Comparison of ENCODE assay signal across 18 cellular contexts in genomic region chr21:41866274-41866809, GRCh38.
"Had no signal": no experiment of that assay in that cellular context is flagged by ENCODE, and none has a peak within 500 bp of the region (broad histone marks: within the 10 kb centered on the region; RNA-seq: fewer than 3 reads in every experiment).

No MANE protein-coding gene starts in this region.

- H3K4me3 ChIP-seq: adrenal gland, cardiac muscle cell, left ventricle myocardium inferior, mucosa of descending colon had no signal

- H3K4me3 Mint-ChIP-seq: activated naive CD4-positive, alpha-beta T cell treated with anti-CD3 and anti-CD28 coated beads, Interleukin-2, amount 50 U/mL, for 24 hours; naive thymus-derived CD4-positive, alpha-beta T cell; T-helper 2 cell treated with Interferon-gamma antibody and Interleukin-4, amounts not matched to agents 5 μg/mL and 100 μg/mL, for 36 hours; type B pancreatic cell had no signal

- H3K36me3 Mint-ChIP-seq: memory B cell had no signal

- H3K27me3 ChIP-seq: adrenal gland, cardiac muscle cell had no signal

- ATAC-seq: esophagus mucosa; mucosa of descending colon; naive thymus-derived CD4-positive, alpha-beta T cell had no signal

- H3K4me1 ChIP-seq: adrenal gland, left ventricle myocardium inferior had no signal

- FAIRE-seq: colon, kidney had no signal

- H3K9me3 ChIP-seq: adrenal gland, left ventricle myocardium inferior, mucosa of descending colon had no signal

- H3K27ac ChIP-seq: adrenal gland, cardiac muscle cell, left ventricle myocardium inferior had no signal

- H3K9me3 Mint-ChIP-seq: activated naive CD4-positive, alpha-beta T cell treated with anti-CD3 and anti-CD28 coated beads, Interleukin-2, amount 50 U/mL, for 24 hours; memory B cell; naive thymus-derived CD4-positive, alpha-beta T cell; T-helper 2 cell treated with Interferon-gamma antibody and Interleukin-4, amounts not matched to agents 5 μg/mL and 100 μg/mL, for 36 hours; type B pancreatic cell had no signal

- DNase-seq: activated CD4-positive, CD25-positive, alpha-beta regulatory T cell treated with anti-CD3 and anti-CD28 coated beads, Interleukin-2, amount 50 U/mL, for 72 hours; activated effector memory CD4-positive, alpha-beta T cell treated with Interleukin-2 at 50 U/mL for 16 hours; adrenal gland; hippocampal formation; kidney; left ventricle myocardium inferior; mucosa of descending colon; naive thymus-derived CD4-positive, alpha-beta T cell; stimulated activated CD4-positive, alpha-beta T cell treated with anti-CD3 and anti-CD28 coated beads, Interleukin-15, amount 100 ng/mL, for 24 hours; stimulated activated CD4-positive, alpha-beta T cell treated with anti-CD3 and anti-CD28 coated beads, Interleukin-4, amount 100 ng/mL, for 1 hour; stimulated activated naive CD4-positive, alpha-beta T cell had no signal

- H3K27ac Mint-ChIP-seq: memory B cell; T-helper 2 cell treated with Interferon-gamma antibody and Interleukin-4, amounts not matched to agents 5 μg/mL and 100 μg/mL, for 36 hours; type B pancreatic cell had no signal

- H3K36me3 ChIP-seq: adrenal gland, cardiac muscle cell, left ventricle myocardium inferior had no signal

- H3K27me3 Mint-ChIP-seq: activated naive CD4-positive, alpha-beta T cell treated with anti-CD3 and anti-CD28 coated beads, Interleukin-2, amount 50 U/mL, for 24 hours; naive thymus-derived CD4-positive, alpha-beta T cell; type B pancreatic cell had no signal
